In the genomic region with DNA sequence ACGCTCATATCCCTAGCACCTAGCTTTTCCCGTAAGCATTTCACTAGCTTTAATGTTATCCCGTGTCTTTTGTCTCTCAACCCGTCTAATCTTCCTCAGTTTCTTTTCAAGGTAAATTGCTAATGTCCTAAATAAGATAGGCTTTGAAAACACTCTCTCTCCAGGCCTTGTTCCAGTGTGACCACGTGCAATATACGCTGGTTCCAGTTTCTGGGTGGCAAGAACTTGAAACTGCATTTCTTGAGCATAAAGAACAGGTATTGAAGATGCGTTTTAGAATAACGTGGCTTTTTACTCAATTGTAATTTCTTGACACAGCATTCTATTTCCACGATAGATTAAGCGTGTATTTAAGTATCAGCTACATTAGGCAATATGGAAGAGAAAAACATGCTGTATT, we compare ENCODE assay signal across 2 cellular contexts.
TF ChIP-seq lines count a peak whose summit lies in the region.

No MANE protein-coding gene starts in this region.

TF ChIP-seq in A549, 52 proteins besides CTCF, POLR2A, EP300 and RAD21:
- TF ChIP-seq MAX (IDR thresholded peaks at IDR 0.05) (0 out of 2 replicates have a peak, but pooled peaks have one; percentile 18), POLR2AphosphoS2 (conservative IDR thresholded peaks at IDR 0.05; ENCODE audit: low read length) (no peak), FOXS1 (CRISPR knock-in tag; IDR thresholded peaks at IDR 0.05) (no peak)
- TF ChIP-seq, protein P1, sequence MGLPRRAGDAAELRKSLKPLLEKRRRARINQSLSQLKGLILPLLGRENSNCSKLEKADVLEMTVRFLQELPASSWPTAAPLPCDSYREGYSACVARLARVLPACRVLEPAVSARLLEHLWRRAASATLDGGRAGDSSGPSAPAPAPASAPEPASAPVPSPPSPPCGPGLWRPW (IDR thresholded peaks at IDR 0.05), result no peak

TF ChIP-seq in GM23338, 12 proteins besides CTCF, POLR2A, EP300 and RAD21:
- no peak for TF ChIP-seq EZH2phosphoT487 (IDR thresholded peaks at IDR 0.05; ENCODE audit: unreplicated experiment)
- no peak for TF ChIP-seq JUNB (IDR thresholded peaks at IDR 0.05; ENCODE audit: unreplicated experiment)
- no peak for TF ChIP-seq ZNF114 (CRISPR knock-in tag; IDR thresholded peaks at IDR 0.05)
- TF ChIP-seq CREB1 (CRISPR knock-in tag; IDR thresholded peaks at IDR 0.05; ENCODE audit: low read depth), result no peak
- TF ChIP-seq, protein P2, sequence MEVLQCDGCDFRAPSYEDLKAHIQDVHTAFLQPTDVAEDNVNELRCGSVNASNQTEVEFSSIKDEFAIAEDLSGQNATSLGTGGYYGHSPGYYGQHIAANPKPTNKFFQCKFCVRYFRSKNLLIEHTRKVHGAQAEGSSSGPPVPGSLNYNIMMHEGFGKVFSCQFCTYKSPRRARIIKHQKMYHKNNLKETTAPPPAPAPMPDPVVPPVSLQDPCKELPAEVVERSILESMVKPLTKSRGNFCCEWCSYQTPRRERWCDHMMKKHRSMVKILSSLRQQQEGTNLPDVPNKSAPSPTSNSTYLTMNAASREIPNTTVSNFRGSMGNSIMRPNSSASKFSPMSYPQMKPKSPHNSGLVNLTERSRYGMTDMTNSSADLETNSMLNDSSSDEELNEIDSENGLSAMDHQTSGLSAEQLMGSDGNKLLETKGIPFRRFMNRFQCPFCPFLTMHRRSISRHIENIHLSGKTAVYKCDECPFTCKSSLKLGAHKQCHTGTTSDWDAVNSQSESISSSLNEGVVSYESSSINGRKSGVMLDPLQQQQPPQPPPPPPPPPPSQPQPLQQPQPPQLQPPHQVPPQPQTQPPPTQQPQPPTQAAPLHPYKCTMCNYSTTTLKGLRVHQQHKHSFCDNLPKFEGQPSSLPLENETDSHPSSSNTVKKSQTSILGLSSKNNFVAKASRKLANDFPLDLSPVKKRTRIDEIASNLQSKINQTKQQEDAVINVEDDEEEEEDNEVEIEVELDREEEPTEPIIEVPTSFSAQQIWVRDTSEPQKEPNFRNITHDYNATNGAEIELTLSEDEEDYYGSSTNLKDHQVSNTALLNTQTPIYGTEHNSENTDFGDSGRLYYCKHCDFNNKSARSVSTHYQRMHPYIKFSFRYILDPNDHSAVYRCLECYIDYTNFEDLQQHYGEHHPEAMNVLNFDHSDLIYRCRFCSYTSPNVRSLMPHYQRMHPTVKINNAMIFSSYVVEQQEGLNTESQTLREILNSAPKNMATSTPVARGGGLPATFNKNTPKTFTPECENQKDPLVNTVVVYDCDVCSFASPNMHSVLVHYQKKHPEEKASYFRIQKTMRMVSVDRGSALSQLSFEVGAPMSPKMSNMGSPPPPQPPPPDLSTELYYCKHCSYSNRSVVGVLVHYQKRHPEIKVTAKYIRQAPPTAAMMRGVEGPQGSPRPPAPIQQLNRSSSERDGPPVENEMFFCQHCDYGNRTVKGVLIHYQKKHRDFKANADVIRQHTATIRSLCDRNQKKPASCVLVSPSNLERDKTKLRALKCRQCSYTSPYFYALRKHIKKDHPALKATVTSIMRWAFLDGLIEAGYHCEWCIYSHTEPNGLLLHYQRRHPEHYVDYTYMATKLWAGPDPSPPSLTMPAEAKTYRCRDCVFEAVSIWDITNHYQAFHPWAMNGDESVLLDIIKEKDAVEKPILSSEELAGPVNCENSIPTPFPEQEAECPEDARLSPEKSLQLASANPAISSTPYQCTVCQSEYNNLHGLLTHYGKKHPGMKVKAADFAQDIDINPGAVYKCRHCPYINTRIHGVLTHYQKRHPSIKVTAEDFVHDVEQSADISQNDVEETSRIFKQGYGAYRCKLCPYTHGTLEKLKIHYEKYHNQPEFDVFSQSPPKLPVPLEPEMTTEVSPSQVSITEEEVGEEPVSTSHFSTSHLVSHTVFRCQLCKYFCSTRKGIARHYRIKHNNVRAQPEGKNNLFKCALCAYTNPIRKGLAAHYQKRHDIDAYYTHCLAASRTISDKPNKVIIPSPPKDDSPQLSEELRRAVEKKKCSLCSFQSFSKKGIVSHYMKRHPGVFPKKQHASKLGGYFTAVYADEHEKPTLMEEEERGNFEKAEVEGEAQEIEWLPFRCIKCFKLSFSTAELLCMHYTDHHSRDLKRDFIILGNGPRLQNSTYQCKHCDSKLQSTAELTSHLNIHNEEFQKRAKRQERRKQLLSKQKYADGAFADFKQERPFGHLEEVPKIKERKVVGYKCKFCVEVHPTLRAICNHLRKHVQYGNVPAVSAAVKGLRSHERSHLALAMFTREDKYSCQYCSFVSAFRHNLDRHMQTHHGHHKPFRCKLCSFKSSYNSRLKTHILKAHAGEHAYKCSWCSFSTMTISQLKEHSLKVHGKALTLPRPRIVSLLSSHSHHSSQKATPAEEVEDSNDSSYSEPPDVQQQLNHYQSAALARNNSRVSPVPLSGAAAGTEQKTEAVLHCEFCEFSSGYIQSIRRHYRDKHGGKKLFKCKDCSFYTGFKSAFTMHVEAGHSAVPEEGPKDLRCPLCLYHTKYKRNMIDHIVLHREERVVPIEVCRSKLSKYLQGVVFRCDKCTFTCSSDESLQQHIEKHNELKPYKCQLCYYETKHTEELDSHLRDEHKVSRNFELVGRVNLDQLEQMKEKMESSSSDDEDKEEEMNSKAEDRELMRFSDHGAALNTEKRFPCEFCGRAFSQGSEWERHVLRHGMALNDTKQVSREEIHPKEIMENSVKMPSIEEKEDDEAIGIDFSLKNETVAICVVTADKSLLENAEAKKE (CRISPR knock-in tag; IDR thresholded peaks at IDR 0.05), result no peak
- TF ChIP-seq NANOG (IDR thresholded peaks at IDR 0.05; ENCODE audit: borderline replicate concordance), result no peak
- TF ChIP-seq EZH2 (IDR thresholded peaks at IDR 0.05; ENCODE audit: low read depth, unreplicated experiment), result no peak
- TF ChIP-seq REST (IDR thresholded peaks at IDR 0.05; ENCODE audit: unreplicated experiment), result no peak
- TF ChIP-seq ZNF331 (CRISPR knock-in tag; IDR thresholded peaks at IDR 0.05; ENCODE audit: low read depth), result no peak
- TF ChIP-seq POLR2AphosphoS5 (IDR thresholded peaks at IDR 0.05; ENCODE audit: low read depth), result no peak
- TF ChIP-seq, protein P3, sequence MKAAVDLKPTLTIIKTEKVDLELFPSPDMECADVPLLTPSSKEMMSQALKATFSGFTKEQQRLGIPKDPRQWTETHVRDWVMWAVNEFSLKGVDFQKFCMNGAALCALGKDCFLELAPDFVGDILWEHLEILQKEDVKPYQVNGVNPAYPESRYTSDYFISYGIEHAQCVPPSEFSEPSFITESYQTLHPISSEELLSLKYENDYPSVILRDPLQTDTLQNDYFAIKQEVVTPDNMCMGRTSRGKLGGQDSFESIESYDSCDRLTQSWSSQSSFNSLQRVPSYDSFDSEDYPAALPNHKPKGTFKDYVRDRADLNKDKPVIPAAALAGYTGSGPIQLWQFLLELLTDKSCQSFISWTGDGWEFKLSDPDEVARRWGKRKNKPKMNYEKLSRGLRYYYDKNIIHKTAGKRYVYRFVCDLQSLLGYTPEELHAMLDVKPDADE (IDR thresholded peaks at IDR 0.05), result no peak
